9 cellular contexts compared by ENCODE assay signal in genomic region chr1:159177273-159177907, GRCh38. TPM values are rescaled to one million over a fixed set of nuclear protein-coding genes. Genes with fewer than 3 reads are reported as not detected.
A peak's percentile ranks its signal among the peaks of the same experiment; 100 is the strongest.
DNase-seq lines count a peak whose midpoint lies in the region; TF ChIP-seq lines count a peak whose summit lies in the region.
"Had no signal": no experiment of that assay in that cellular context is flagged by ENCODE, and none has a peak within 500 bp of the region (broad histone marks: within the 10 kb centered on the region; RNA-seq: fewer than 3 reads in every experiment).

No MANE protein-coding gene starts in this region.

- CTCF ChIA-PET in activated naive CD4-positive, alpha-beta T cell treated with anti-CD3 and anti-CD28 coated beads for 36 hours (lab: Charles Lee): no interaction called here

- no peak overlapping the region for H3K18ac ChIP-seq in trophoblast cell (ENCODE audit: low read length)

- no peak overlapping the region for H3K14ac ChIP-seq in trophoblast cell (ENCODE audit: low read length)

- no peaks in the 10 kb centered on the region for H3K36me3 ChIP-seq in trophoblast cell (ENCODE audit: control insufficient read depth in 1 of 2, insufficient read depth in 2 of 2, low read length in 2 of 2)

- H3K4me3 Mint-ChIP-seq in activated naive CD4-positive, alpha-beta T cell treated with anti-CD3 and anti-CD28 coated beads for 36 hours: no peak overlapping the region
- H3K4me3 Mint-ChIP-seq in endothelial cell (ENCODE audit: unreplicated experiment): no peak overlapping the region
- no peak overlapping the region for H3K4me3 Mint-ChIP-seq in activated T-cell treated with anti-CD3 and anti-CD28 coated beads, Interleukin-2, amount 50 U/mL, for 24 hours

- intact Hi-C loops in activated naive CD4-positive, alpha-beta T cell treated with anti-CD3 and anti-CD28 coated beads for 36 hours (cut with micrococcal nuclease): no loop called here

- no peaks in the 10 kb centered on the region for H3K36me3 Mint-ChIP-seq in activated naive CD4-positive, alpha-beta T cell treated with anti-CD3 and anti-CD28 coated beads for 36 hours (ENCODE audit: low read depth)
- H3K36me3 Mint-ChIP-seq in endothelial cell (ENCODE audit: low read depth, unreplicated experiment): no peaks in the 10 kb centered on the region
- no peaks in the 10 kb centered on the region for H3K36me3 Mint-ChIP-seq in activated T-cell treated with anti-CD3 and anti-CD28 coated beads, Interleukin-2, amount 50 U/mL, for 24 hours (ENCODE audit: low read depth)

- peaks cover 48% of the 10 kb centered on the region for H3K27me3 Mint-ChIP-seq in activated naive CD4-positive, alpha-beta T cell treated with anti-CD3 and anti-CD28 coated beads for 36 hours (ENCODE audit: low read depth)
- H3K27me3 Mint-ChIP-seq in endothelial cell (ENCODE audit: unreplicated experiment): peaks cover 6% of the 10 kb centered on the region
- H3K27me3 Mint-ChIP-seq in activated T-cell treated with anti-CD3 and anti-CD28 coated beads, Interleukin-2, amount 50 U/mL, for 24 hours: peaks cover 73% of the 10 kb centered on the region

- no peak overlapping the region for H2BK120ac ChIP-seq in trophoblast cell (ENCODE audit: insufficient read depth, low read length, poor library complexity)

- no peak overlapping the region for H3K23ac ChIP-seq in trophoblast cell (ENCODE audit: low read length)

- no CpG with 5 or more reads among the region's 3 CpGs for WGBS in trophoblast cell (ENCODE audit: extremely low coverage, insufficient coverage, insufficient read length)

- no peaks in the 10 kb centered on the region for H3K79me1 ChIP-seq in trophoblast cell (ENCODE audit: low read length)

- H3K4me1 Mint-ChIP-seq in activated naive CD4-positive, alpha-beta T cell treated with anti-CD3 and anti-CD28 coated beads for 36 hours (ENCODE audit: low read depth): no peaks in the 10 kb centered on the region
- peaks cover 7% of the 10 kb centered on the region for H3K4me1 Mint-ChIP-seq in endothelial cell (ENCODE audit: unreplicated experiment)
- H3K4me1 Mint-ChIP-seq in activated T-cell treated with anti-CD3 and anti-CD28 coated beads, Interleukin-2, amount 50 U/mL, for 24 hours (ENCODE audit: low read depth): no peaks in the 10 kb centered on the region

- H3K27me3 ChIP-seq in trophoblast cell (ENCODE audit: insufficient read depth, low read length): peaks cover 4% of the 10 kb centered on the region

- H3K27ac Mint-ChIP-seq in activated naive CD4-positive, alpha-beta T cell treated with anti-CD3 and anti-CD28 coated beads for 36 hours: no peak overlapping the region
- no peak overlapping the region for H3K27ac Mint-ChIP-seq in endothelial cell (ENCODE audit: unreplicated experiment)
- H3K27ac Mint-ChIP-seq in activated T-cell treated with anti-CD3 and anti-CD28 coated beads, Interleukin-2, amount 50 U/mL, for 24 hours: no peak overlapping the region

- no peak overlapping the region for H2BK5ac ChIP-seq in trophoblast cell (ENCODE audit: low read depth, low read length, poor library complexity)

- no peak overlapping the region for H2AFZ ChIP-seq in trophoblast cell (ENCODE audit: insufficient read depth, low read length, poor library complexity)

- no peaks in the 10 kb centered on the region for H3K9me3 ChIP-seq in trophoblast cell (ENCODE audit: insufficient read depth, low read depth, low read length)

- H2BK12ac ChIP-seq in trophoblast cell (ENCODE audit: low read length): no peak overlapping the region

- no peak overlapping the region for H4K91ac ChIP-seq in trophoblast cell (ENCODE audit: low read depth, low read length)

- no peak for TF ChIP-seq CTCF in endothelial cell (IDR thresholded peaks at IDR 0.05; ENCODE audit: unreplicated experiment)

- H2AK5ac ChIP-seq in trophoblast cell (ENCODE audit: low read length): no peak overlapping the region

- H3K27ac ChIP-seq in trophoblast cell (ENCODE audit: low read depth, low read length): no peak overlapping the region
- H3K27ac ChIP-seq in substantia nigra (ENCODE audit: low read depth, low read length, poor library complexity, severe bottlenecking): no peak overlapping the region
- H3K27ac ChIP-seq: C4-2B had no signal

- peak; percentile 64 for DNase-seq in activated naive CD4-positive, alpha-beta T cell treated with anti-CD3 and anti-CD28 coated beads for 36 hours
- DNase-seq in activated naive CD4-positive, alpha-beta T cell treated with Interleukin-2 at 50 U/mL for 16 hours: no peak
- DNase-seq in RKO (ENCODE audit: low spot score) (peak; percentile 84), endothelial cell (ENCODE audit: low spot score) (peak; percentile 73), trophoblast cell (peak; percentile 67 to 90), substantia nigra (lab: John Stamatoyannopoulos, UW) (no peak), NCI-H510A treated with DMSO at 0.1 percent for 48 hours (lab: John Stamatoyannopoulos, UW) (no peak)
- no peak for DNase-seq in activated T-cell treated with anti-CD3 and anti-CD28 coated beads, Interleukin-2, amount 50 U/mL, for 24 hours

- no peaks in the 10 kb centered on the region for H3K79me2 ChIP-seq in trophoblast cell (ENCODE audit: control insufficient read depth, insufficient read depth, low read length, poor library complexity)

- H3K4ac ChIP-seq in trophoblast cell (ENCODE audit: low read depth, low read length): no peak overlapping the region

- no peak overlapping the region for H4K8ac ChIP-seq in trophoblast cell (ENCODE audit: low read depth, low read length)

- no peak overlapping the region for H3K9ac ChIP-seq in trophoblast cell (ENCODE audit: low read length)

- no peak overlapping the region for H3K4me2 ChIP-seq in trophoblast cell (ENCODE audit: low read length)

- no peak overlapping the region for H4K12ac ChIP-seq in trophoblast cell (ENCODE audit: low read depth, low read length)

- no peak overlapping the region for H3K4me3 ChIP-seq in trophoblast cell (ENCODE audit: low read depth, low read length)

- no peaks in the 10 kb centered on the region for H3K9me3 Mint-ChIP-seq in activated naive CD4-positive, alpha-beta T cell treated with anti-CD3 and anti-CD28 coated beads for 36 hours
- no peaks in the 10 kb centered on the region for H3K9me3 Mint-ChIP-seq in endothelial cell (ENCODE audit: unreplicated experiment)
- no peaks in the 10 kb centered on the region for H3K9me3 Mint-ChIP-seq in activated T-cell treated with anti-CD3 and anti-CD28 coated beads, Interleukin-2, amount 50 U/mL, for 24 hours

- no peaks in the 10 kb centered on the region for H3K4me1 ChIP-seq in trophoblast cell (ENCODE audit: control insufficient read depth in 1 of 2, insufficient read depth in 2 of 2, low read length in 2 of 2)

RNA-seq across cellular contexts. Expression of gene CADM3, which starts 6.0 kb away (rescaled TPM):
- total RNA-seq in activated naive CD4-positive, alpha-beta T cell treated with anti-CD3 and anti-CD28 coated beads for 36 hours: not detected
- 4.0 TPM for total RNA-seq in endothelial cell (ENCODE audit: unreplicated experiment)
- 0.53 and 0.56 TPM in 2 replicates for polyA plus RNA-seq in trophoblast cell (2013)

RNA-seq across cellular contexts. Expression of gene ACKR1, which starts 27.3 kb away (rescaled TPM):
- not detected for total RNA-seq in activated naive CD4-positive, alpha-beta T cell treated with anti-CD3 and anti-CD28 coated beads for 36 hours
- total RNA-seq in endothelial cell (ENCODE audit: unreplicated experiment): 0.23 TPM
- polyA plus RNA-seq in trophoblast cell (2013): 0.03 TPM in 2 replicates

Comparison
In these comparisons a context has a peak if more than half of its experiments do, and no peak if none do; other contexts are left out.
1. DNase-seq: peak in activated naive CD4-positive, alpha-beta T cell treated with anti-CD3 and anti-CD28 coated beads for 36 hours (single experiment), RKO (single experiment), endothelial cell (single experiment) and trophoblast cell (2 of 2); none in activated naive CD4-positive, alpha-beta T cell treated with Interleukin-2 at 50 U/mL for 16 hours (single experiment), substantia nigra (0 of 49), activated T-cell treated with anti-CD3 and anti-CD28 coated beads, Interleukin-2, amount 50 U/mL, for 24 hours (single experiment) and NCI-H510A treated with DMSO at 0.1 percent for 48 hours (single experiment).